ENCODE assay signal across 18 cellular contexts in the genomic region with DNA sequence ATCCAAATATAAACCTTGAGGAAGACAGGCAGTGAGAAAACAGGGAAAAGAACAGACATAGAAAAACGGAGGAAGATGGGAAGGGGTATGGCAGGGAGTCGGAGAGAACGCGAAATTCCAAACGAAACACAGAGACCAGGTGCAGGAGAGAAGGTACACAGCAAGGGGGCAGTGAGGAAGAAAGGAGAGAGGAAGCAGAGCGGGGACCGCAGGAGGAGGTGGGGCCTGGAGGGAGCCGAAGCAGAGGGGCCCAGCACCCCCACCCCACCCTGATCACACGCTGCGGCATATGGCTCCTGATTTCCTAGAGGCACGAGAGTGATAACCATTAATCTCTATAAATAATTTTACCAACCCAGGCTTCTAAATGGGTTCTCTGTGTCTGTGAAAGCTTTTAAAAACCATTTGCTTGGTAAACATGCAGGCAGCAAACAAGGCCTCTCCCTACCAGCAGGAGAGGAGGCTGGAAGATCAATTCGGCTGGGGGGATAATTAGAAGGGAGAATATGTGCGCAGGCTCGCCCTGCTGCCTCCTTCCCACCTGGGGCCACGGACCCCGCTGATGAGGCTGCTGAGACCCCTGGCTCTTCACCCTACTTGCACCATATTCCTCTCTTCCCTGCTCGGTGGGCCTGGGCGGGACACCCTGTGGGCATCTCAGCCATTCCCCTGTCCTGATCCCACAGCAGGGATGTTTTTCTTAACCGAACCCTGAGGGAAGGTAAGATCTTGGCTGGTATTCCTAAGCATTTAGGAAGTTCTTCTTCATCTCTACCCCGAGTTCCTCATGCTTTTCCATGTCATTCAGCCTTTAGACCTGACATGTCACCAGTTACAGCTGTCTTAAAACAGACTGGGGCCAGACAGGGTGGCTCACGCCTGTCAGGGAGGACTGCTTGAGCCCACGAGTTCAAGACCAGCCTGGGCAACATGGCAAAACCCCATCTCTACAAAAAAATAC.
DNase-seq lines count a peak whose midpoint lies in the region; ATAC-seq and TF ChIP-seq lines count a peak whose summit lies in the region.
"Had no signal": no experiment of that assay in that cellular context is flagged by ENCODE, and none has a peak within 500 bp of the region (broad histone marks: within the 10 kb centered on the region; RNA-seq: fewer than 3 reads in every experiment).

No MANE protein-coding gene starts in this region.

- H3K36me3 Mint-ChIP-seq in activated naive CD4-positive, alpha-beta T cell treated with anti-CD3 and anti-CD28 coated beads, Interleukin-2, amount 50 U/mL, for 72 hours: no peaks in the 10 kb centered on the region
- H3K36me3 Mint-ChIP-seq in osteocyte (ENCODE audit: unreplicated experiment): no peaks in the 10 kb centered on the region
- H3K36me3 Mint-ChIP-seq: T-cell had no signal

- H3K27me3 Mint-ChIP-seq in osteocyte (ENCODE audit: unreplicated experiment): no peaks in the 10 kb centered on the region
- H3K27me3 Mint-ChIP-seq: stimulated activated naive CD8-positive, alpha-beta T cell treated with anti-CD3 and anti-CD28 coated beads, Interleukin-15, amount 100 ng/mL, for 72 hours had no signal

- no CpG with 5 or more reads among the region's 22 CpGs for WGBS in iPS DF 6.9 (ENCODE audit: insufficient coverage, insufficient read length)
- WGBS in tibial nerve, 2 donors: 29 to 34% methylated on average over 22 of the region's 22 CpGs

- H3K4me3 ChIP-seq in iPS DF 6.9 (ENCODE audit: low read length) (no peak overlapping the region), tibial nerve (no peak overlapping the region)
- H3K4me3 ChIP-seq: K562 had no signal

- no peaks in the 10 kb centered on the region for H3K36me3 ChIP-seq in iPS DF 6.9 (ENCODE audit: control insufficient read depth, insufficient read depth, low read length)
- no peaks in the 10 kb centered on the region for H3K36me3 ChIP-seq in tibial nerve
- H3K36me3 ChIP-seq: brain microvascular endothelial cell had no signal

- TF ChIP-seq CTCF in osteocyte (IDR thresholded peaks at IDR 0.05) (no peak), tibial nerve (IDR thresholded peaks at IDR 0.05) (no peak)

- no peak for TF ChIP-seq POLR2A in tibial nerve (IDR thresholded peaks at IDR 0.05)

- no peak overlapping the region for H3K27ac ChIP-seq in iPS DF 6.9 (ENCODE audit: low read length)
- no peak overlapping the region for H3K27ac ChIP-seq in tibial nerve
- H3K27ac ChIP-seq: brain microvascular endothelial cell, epithelial cell of prostate, parathyroid adenoma had no signal

- H3K27me3 ChIP-seq in iPS DF 6.9 (ENCODE audit: control insufficient read depth, insufficient read depth, low read length): no peaks in the 10 kb centered on the region; the same call in 1 of the 2 replicates
- H3K27me3 ChIP-seq in tibial nerve: peaks cover 0 to 27% of the 10 kb centered on the region in 2 donors
- H3K27me3 ChIP-seq: brain microvascular endothelial cell had no signal

- H3K9me3 Mint-ChIP-seq in activated naive CD4-positive, alpha-beta T cell treated with anti-CD3 and anti-CD28 coated beads, Interleukin-2, amount 50 U/mL, for 72 hours: no peaks in the 10 kb centered on the region
- no peaks in the 10 kb centered on the region for H3K9me3 Mint-ChIP-seq in osteocyte (ENCODE audit: unreplicated experiment)
- H3K9me3 Mint-ChIP-seq: activated B cell treated with CpG ODN at 0.5 μM for 24 hours; stimulated activated naive CD8-positive, alpha-beta T cell treated with anti-CD3 and anti-CD28 coated beads, Interleukin-15, amount 100 ng/mL, for 72 hours; T-cell had no signal

- no peak for TF ChIP-seq EP300 in tibial nerve (IDR thresholded peaks at IDR 0.05)

- no peaks in the 10 kb centered on the region for H3K4me1 Mint-ChIP-seq in osteocyte (ENCODE audit: unreplicated experiment)
- H3K4me1 Mint-ChIP-seq: activated B cell treated with CpG ODN at 0.5 μM for 24 hours had no signal

- no peak overlapping the region for H3K4me3 Mint-ChIP-seq in osteocyte (ENCODE audit: unreplicated experiment)
- H3K4me3 Mint-ChIP-seq: activated B cell treated with CpG ODN at 0.5 μM for 24 hours; stimulated activated naive CD8-positive, alpha-beta T cell treated with anti-CD3 and anti-CD28 coated beads, Interleukin-15, amount 100 ng/mL, for 72 hours had no signal

- peak overlapping the region; percentile 34 to 65 for H3K27ac Mint-ChIP-seq in activated naive CD4-positive, alpha-beta T cell treated with anti-CD3 and anti-CD28 coated beads, Interleukin-2, amount 50 U/mL, for 72 hours
- H3K27ac Mint-ChIP-seq in osteocyte (ENCODE audit: unreplicated experiment): no peak overlapping the region
- H3K27ac Mint-ChIP-seq: activated B cell treated with CpG ODN at 0.5 μM for 24 hours, T-cell had no signal

- H3K9me3 ChIP-seq in iPS DF 6.9 (ENCODE audit: control insufficient read depth, insufficient read depth, low read length) (no peaks in the 10 kb centered on the region), tibial nerve (no peaks in the 10 kb centered on the region)

- peaks cover 4% of the 10 kb centered on the region for H3K4me1 ChIP-seq in iPS DF 6.9 (ENCODE audit: control insufficient read depth, insufficient read depth, low read length)
- no peaks in the 10 kb centered on the region for H3K4me1 ChIP-seq in tibial nerve
- H3K4me1 ChIP-seq: parathyroid adenoma had no signal

- ATAC-seq in activated naive CD4-positive, alpha-beta T cell treated with anti-CD3 and anti-CD28 coated beads, Interleukin-2, amount 50 U/mL, for 72 hours: no peak
- ATAC-seq in HG03469 (IDR thresholded peaks at IDR 0.05; ENCODE audit: unreplicated experiment): no peak
- ATAC-seq: K562 had no signal

- no peak for DNase-seq in activated naive CD4-positive, alpha-beta T cell treated with anti-CD3 and anti-CD28 coated beads, Interleukin-2, amount 50 U/mL, for 72 hours (ENCODE audit: low spot score in 2 of 2)
- no peak for DNase-seq in activated naive CD4-positive, alpha-beta T cell (lab: John Stamatoyannopoulos, UW)
- peak; percentile 88 for DNase-seq in NCI-H2171 treated with DMSO at 0.1 percent for 48 hours (lab: John Stamatoyannopoulos, UW)
- peak; percentile 16 for DNase-seq in iPS DF 6.9 (ENCODE audit: low read depth, low spot score)
- peak; percentile 32 for DNase-seq in retina
- DNase-seq in osteocyte (ENCODE audit: extremely low spot score, unreplicated experiment): no peak
- no peak for DNase-seq in tibial nerve (ENCODE audit: low spot score in 2 of 2)
- DNase-seq: activated B cell treated with CpG ODN at 0.5 μM for 24 hours; brain microvascular endothelial cell; cortex of kidney; GOT3; stimulated activated CD4-positive, alpha-beta T cell treated with anti-CD3 and anti-CD28 coated beads, Interleukin-2, amount 100 ng/mL, for 24 hours; stimulated activated naive CD8-positive, alpha-beta T cell treated with anti-CD3 and anti-CD28 coated beads, Interleukin-15, amount 100 ng/mL, for 72 hours had no signal

Comparison
In these comparisons a context has a peak if more than half of its experiments do, and no peak if none do; other contexts are left out.
1. DNase-seq: peak in NCI-H2171 treated with DMSO at 0.1 percent for 48 hours (single experiment), iPS DF 6.9 (single experiment) and retina (single experiment); none in activated naive CD4-positive, alpha-beta T cell treated with anti-CD3 and anti-CD28 coated beads, Interleukin-2, amount 50 U/mL, for 72 hours (0 of 2), activated naive CD4-positive, alpha-beta T cell (0 of 4), osteocyte (single experiment) and tibial nerve (0 of 2).